ENCODE assay signal across 14 cellular contexts in the genomic region with DNA sequence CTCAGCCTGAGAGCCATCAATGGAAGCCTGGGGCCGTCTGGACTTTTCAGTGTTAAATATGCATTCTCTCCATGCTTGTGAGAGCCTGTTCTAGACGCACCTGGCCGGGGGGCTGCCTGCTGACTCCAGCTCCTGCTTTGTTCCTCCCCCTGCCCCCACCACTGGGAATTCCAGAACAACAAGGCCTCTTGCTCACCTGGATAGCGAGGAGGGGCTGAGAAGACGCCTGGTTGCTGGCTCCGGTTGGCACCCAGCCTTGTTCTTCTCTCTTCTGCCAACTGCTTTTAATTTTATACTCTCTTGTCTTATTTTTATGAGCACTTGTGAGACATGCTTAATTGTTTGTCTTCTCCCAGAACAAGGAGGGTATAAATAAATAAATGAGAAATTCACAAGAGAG. TPM values are rescaled to one million over a fixed set of nuclear protein-coding genes. Genes with fewer than 3 reads are reported as not detected.
DNase-seq lines count a peak whose midpoint lies in the region; ATAC-seq, FAIRE-seq and TF ChIP-seq lines count a peak whose summit lies in the region.
"Had no signal": no experiment of that assay in that cellular context is flagged by ENCODE, and none has a peak within 500 bp of the region (broad histone marks: within the 10 kb centered on the region; RNA-seq: fewer than 3 reads in every experiment).

No MANE protein-coding gene starts in this region.

- peak overlapping the region in 2 of 3 experiments; percentile 80 to 91; a peak in 3 of 7 replicates for H3K27ac Mint-ChIP-seq in H9
- no peak overlapping the region for H3K27ac Mint-ChIP-seq in osteocyte (ENCODE audit: unreplicated experiment)

- no peak overlapping the region for H3K4me2 ChIP-seq in H9 (ENCODE audit: insufficient read depth, insufficient read length, low read length)
- H3K4me2 ChIP-seq in keratinocyte (ENCODE audit: control insufficient read depth, extremely low read depth, insufficient read depth, low read depth, low read length) = no peak overlapping the region

- dilution Hi-C loops in keratinocyte (cut with MboI; ENCODE audit: extremely low pct_ligation_motif_present, low sequenced_read_pairs) = no loop called here

- peaks cover 4% of the 10 kb centered on the region for H3K27me3 Mint-ChIP-seq in H9 (ENCODE audit: low read depth)
- peaks cover 35% of the 10 kb centered on the region for H3K27me3 Mint-ChIP-seq in osteocyte (ENCODE audit: unreplicated experiment)

- H3K9ac ChIP-seq in H9 (ENCODE audit: extremely low read depth, insufficient read length, low read length) = no peak overlapping the region
- H3K9ac ChIP-seq in keratinocyte (ENCODE audit: control insufficient read depth, extremely low read depth, insufficient read depth, low read length) = no peak overlapping the region
- H3K9ac ChIP-seq: BLaER1 treated with 17β-estradiol and CSF1 and Interleukin-3, amounts not matched to agents 10 nM and 100 nM had no signal

- peaks cover 8 to 15% of the 10 kb centered on the region in 2 experiments for H3K4me1 Mint-ChIP-seq in H9
- H3K4me1 Mint-ChIP-seq in osteocyte (ENCODE audit: unreplicated experiment) = peaks cover 4% of the 10 kb centered on the region

- no peaks in the 10 kb centered on the region for H3K23me2 ChIP-seq in H9 (ENCODE audit: insufficient read length, low read depth, low read length, poor library complexity, severe bottlenecking)

- H4K20me1 ChIP-seq in H9 (ENCODE audit: control insufficient read depth, insufficient read depth, insufficient read length) (no peaks in the 10 kb centered on the region), keratinocyte (ENCODE audit: control insufficient read depth, extremely low read depth, insufficient read depth, low read length) (no peaks in the 10 kb centered on the region)
- H4K20me1 ChIP-seq: BLaER1 treated with 17β-estradiol and CSF1 and Interleukin-3, amounts not matched to agents 10 nM and 100 nM had no signal

- no peak overlapping the region for H3K4ac ChIP-seq in H9 (ENCODE audit: low read depth, low read length)

- H3K4me1 ChIP-seq in H9 (ENCODE audit: insufficient read depth, low read length) (no peaks in the 10 kb centered on the region), keratinocyte (ENCODE audit: control insufficient read depth, extremely low read depth, insufficient read depth, low read length) (no peaks in the 10 kb centered on the region)

- WGBS in H9 (ENCODE audit: extremely low coverage, insufficient read length, low lambda C conversion rate) = no CpG with 5 or more reads among the region's 6 CpGs

- FAIRE-seq in keratinocyte (lab: Jason Lieb, UNC) = no peak
- FAIRE-seq: A549, H54, HTR-8/SVneo had no signal

- no peak overlapping the region for H2AK5ac ChIP-seq in H9 (ENCODE audit: insufficient read length, low read length)

- no peak for TF ChIP-seq CTCF in C4-2B (conservative IDR thresholded peaks at IDR 0.05)
- no peak for TF ChIP-seq CTCF in H9 (conservative IDR thresholded peaks at IDR 0.05)
- no peak for TF ChIP-seq CTCF in VCaP (conservative IDR thresholded peaks at IDR 0.05)
- TF ChIP-seq CTCF in keratinocyte (optimal IDR thresholded peaks at IDR 0.05 in 1 of 3, IDR thresholded peaks at IDR 0.05 in 1 of 3, conservative IDR thresholded peaks at IDR 0.05 in 1 of 3; ENCODE audit: extremely low read depth in 1 of 3, insufficient read depth in 2 of 3, low read length in 3 of 3) = no peak
- TF ChIP-seq CTCF in osteocyte (IDR thresholded peaks at IDR 0.05) = no peak

- peak; percentile 77 for DNase-seq in H9
- DNase-seq in keratinocyte (ENCODE audit: low read depth, low spot score) = no peak
- DNase-seq in osteocyte (ENCODE audit: extremely low spot score, unreplicated experiment) = no peak
- no peak for DNase-seq in HK-2 (ENCODE audit: unreplicated experiment)

- H3K36me3 Mint-ChIP-seq in H9 (ENCODE audit: insufficient read depth in 1 of 3, low read depth in 3 of 3) (no peaks in the 10 kb centered on the region), osteocyte (ENCODE audit: unreplicated experiment) (no peaks in the 10 kb centered on the region)

- H3K4me3 Mint-ChIP-seq in H9 (no peak overlapping the region; a peak in 1 of 5 replicates), osteocyte (ENCODE audit: unreplicated experiment) (no peak overlapping the region)

- no peaks in the 10 kb centered on the region for H3K27me3 ChIP-seq in H9 (ENCODE audit: insufficient read depth, low read length)
- H3K27me3 ChIP-seq in keratinocyte (ENCODE audit: control insufficient read depth, extremely low read depth, insufficient read depth, low read length) = peaks cover 4% of the 10 kb centered on the region
- H3K27me3 ChIP-seq: BLaER1 treated with 17β-estradiol and CSF1 and Interleukin-3, amounts not matched to agents 10 nM and 100 nM; SJCRH30 had no signal

- no peak overlapping the region for H3K56ac ChIP-seq in H9 (ENCODE audit: insufficient read length, low read depth, low read length)

- H3K18ac ChIP-seq in H9 (ENCODE audit: insufficient read length, low read depth, low read length) = no peak overlapping the region

- H3K79me2 ChIP-seq in H9 (ENCODE audit: insufficient read depth, low read length) (no peaks in the 10 kb centered on the region), keratinocyte (ENCODE audit: control insufficient read depth, insufficient read depth, low read length) (no peaks in the 10 kb centered on the region)

- H3K4me3 ChIP-seq in keratinocyte (ENCODE audit: control insufficient read depth in 2 of 3, extremely low read depth in 1 of 3, insufficient read depth in 2 of 3, low read depth in 1 of 3, low read length in 3 of 3) = no peak overlapping the region
- H3K4me3 ChIP-seq: A549; BLaER1 treated with 17β-estradiol and CSF1 and Interleukin-3, amounts not matched to agents 10 nM and 100 nM; SJCRH30 had no signal

- H3K14ac ChIP-seq in H9 (ENCODE audit: insufficient read depth, low read length) = no peak overlapping the region

- no peaks in the 10 kb centered on the region for H3K9me1 ChIP-seq in keratinocyte (ENCODE audit: control insufficient read depth, extremely low read depth, insufficient read depth, low read length)

- H2AFZ ChIP-seq in H9 (ENCODE audit: low read length) (no peak overlapping the region), keratinocyte (ENCODE audit: control insufficient read depth, low read length) (peak overlapping the region; percentile 9)

- ATAC-seq in GM18498 (IDR thresholded peaks at IDR 0.05; ENCODE audit: unreplicated experiment) = no peak
- no peak for ATAC-seq in activated CD4-positive, CD25-positive, alpha-beta regulatory T cell treated with anti-CD3 and anti-CD28 coated beads, Interleukin-2, amount 50 U/mL, for 24 hours

- peak overlapping the region; percentile 69 for H2BK120ac ChIP-seq in H9 (ENCODE audit: low read depth, low read length, poor library complexity, severe bottlenecking)

- H3K23ac ChIP-seq in H9 (ENCODE audit: insufficient read length, low read depth, low read length) = no peak overlapping the region

- H3K36me3 ChIP-seq in keratinocyte (ENCODE audit: control insufficient read depth in 2 of 2, extremely low read depth in 1 of 2, insufficient read depth in 2 of 2, low read length in 2 of 2) = no peaks in the 10 kb centered on the region
- H3K36me3 ChIP-seq: BLaER1 treated with 17β-estradiol and CSF1 and Interleukin-3, amounts not matched to agents 10 nM and 100 nM; SJCRH30 had no signal

- H2BK20ac ChIP-seq in H9 (ENCODE audit: low read depth, low read length, poor library complexity, severe bottlenecking) = no peak overlapping the region

- no peak overlapping the region for H3T11ph ChIP-seq in H9 (ENCODE audit: low read length)

- H3K27ac ChIP-seq in C4-2B = peak overlapping the region; percentile 1; the same call in 1 of the 2 replicates
- H3K27ac ChIP-seq in H9 (ENCODE audit: insufficient read length, low read depth, low read length) = no peak overlapping the region
- H3K27ac ChIP-seq in VCaP = peak overlapping the region; percentile 25
- H3K27ac ChIP-seq in keratinocyte (ENCODE audit: control insufficient read depth, insufficient read depth, low read length) = no peak overlapping the region
- H3K27ac ChIP-seq: A549; BLaER1 treated with 17β-estradiol and CSF1 and Interleukin-3, amounts not matched to agents 10 nM and 100 nM; HL-60; SJCRH30 had no signal

- H3K79me1 ChIP-seq in H9 (ENCODE audit: insufficient read depth, low read depth, low read length, poor library complexity, severe bottlenecking) = no peaks in the 10 kb centered on the region

- H4K8ac ChIP-seq in H9 (replicated peaks; ENCODE audit: insufficient read length, low read depth, low read length) = no peak overlapping the region

- H3K9me3 ChIP-seq in H9 (ENCODE audit: control insufficient read depth, low read depth, low read length) (no peaks in the 10 kb centered on the region), keratinocyte (ENCODE audit: control insufficient read depth, low read depth, low read length) (no peaks in the 10 kb centered on the region)
- H3K9me3 ChIP-seq: A549; BLaER1 treated with 17β-estradiol and CSF1 and Interleukin-3, amounts not matched to agents 10 nM and 100 nM; SJCRH30 had no signal

- no peak overlapping the region for H2BK5ac ChIP-seq in H9 (ENCODE audit: insufficient read length, low read length)

- H4K5ac ChIP-seq in H9 (ENCODE audit: insufficient read length, low read depth, low read length) = no peak overlapping the region

- H3K9me3 Mint-ChIP-seq in H9 (no peaks in the 10 kb centered on the region; a peak in 2 of 5 replicates), osteocyte (ENCODE audit: unreplicated experiment) (no peaks in the 10 kb centered on the region)

- no peak overlapping the region for H2BK12ac ChIP-seq in H9 (ENCODE audit: insufficient read length, low read depth, low read length)

- no peak overlapping the region for H2BK15ac ChIP-seq in H9 (ENCODE audit: low read depth, low read length)

- H4K91ac ChIP-seq in H9 (ENCODE audit: insufficient read length, low read depth, low read length) = no peak overlapping the region

RNA-seq across cellular contexts. Expression of a gene that starts 15.0 kb away (rescaled TPM):
- total RNA-seq in H9 (2021) (53.9 and 55.6 TPM in 2 replicates), osteocyte (94.3 TPM in 2 replicates)
- polyA plus RNA-seq in keratinocyte = 18.5 to 30.1 TPM (median 19.2 TPM) in 3 replicates
- polyA plus RNA-seq in keratinocyte (2011; ENCODE audit: low read depth) = 12.1 TPM
- 19.0 and 25.8 TPM in 2 replicates for polyA plus RNA-seq in keratinocyte (2011; cell fraction: cytosol; rRNA removed)
- 29.1 and 30.6 TPM in 2 replicates for polyA plus RNA-seq in keratinocyte (2011; cell fraction: nucleus; rRNA removed)
- polyA plus RNA-seq in keratinocyte (2012; ENCODE audit: low replicate concordance) = 13.3 and 28.0 TPM in 2 replicates
- 22.0 to 50.7 TPM (median 27.9 TPM) in 3 replicates for polyA minus RNA-seq in keratinocyte
- polyA minus RNA-seq in keratinocyte (2011; cell fraction: cytosol; rRNA and poly(A)+ RNA removed) = 21.5 TPM
- 16.7 and 26.4 TPM in 2 replicates for polyA minus RNA-seq in keratinocyte (2011; cell fraction: nucleus; rRNA and poly(A)+ RNA removed)

Comparison
In these comparisons a context has a peak if more than half of its experiments do, and no peak if none do; other contexts are left out.
1. H3K27ac ChIP-seq: peak in C4-2B (single experiment) and VCaP (single experiment); none in H9 (single experiment) and keratinocyte (single experiment).